ENCODE assay signal across 12 cellular contexts in genomic region chr19:8576273-8576993, GRCh38. TPM values are rescaled to one million over a fixed set of nuclear protein-coding genes. Genes with fewer than 3 reads are reported as not detected.
A peak's percentile ranks its signal among the peaks of the same experiment; 100 is the strongest.
DNase-seq lines count a peak whose midpoint lies in the region; ATAC-seq and TF ChIP-seq lines count a peak whose summit lies in the region.
"Had no signal": no experiment of that assay in that cellular context is flagged by ENCODE, and none has a peak within 500 bp of the region (broad histone marks: within the 10 kb centered on the region; RNA-seq: fewer than 3 reads in every experiment).

No MANE protein-coding gene starts in this region.

- H3K9ac ChIP-seq in Loucy (ENCODE audit: low read depth, low read length, poor library complexity, severe bottlenecking) = peak overlapping the region; percentile 93

- peaks cover 57% of the 10 kb centered on the region for H3K4me1 Mint-ChIP-seq in activated T-cell treated with anti-CD3 and anti-CD28 coated beads, Interleukin-2, amount 50 U/mL, for 72 hours (ENCODE audit: low read depth)
- H3K4me1 Mint-ChIP-seq in memory B cell = peaks cover 47% of the 10 kb centered on the region

- no peak overlapping the region for H2AFZ ChIP-seq in Loucy (ENCODE audit: low read length)

- H3K36me3 Mint-ChIP-seq in activated T-cell treated with anti-CD3 and anti-CD28 coated beads, Interleukin-2, amount 50 U/mL, for 72 hours (ENCODE audit: insufficient read depth in 2 of 2) = peaks cover 0 to 1% of the 10 kb centered on the region in 2 donors
- peaks cover 16% of the 10 kb centered on the region for H3K36me3 Mint-ChIP-seq in memory B cell

- H3K4me1 ChIP-seq in Loucy (ENCODE audit: insufficient read depth, low read length, poor library complexity, severe bottlenecking) = peaks cover 75% of the 10 kb centered on the region
- H3K4me1 ChIP-seq: prostate gland had no signal

- H3K27me3 Mint-ChIP-seq in activated T-cell treated with anti-CD3 and anti-CD28 coated beads, Interleukin-2, amount 50 U/mL, for 72 hours (ENCODE audit: low read depth) = peaks cover 6% of the 10 kb centered on the region
- no peaks in the 10 kb centered on the region for H3K27me3 Mint-ChIP-seq in memory B cell

- peak overlapping the region; percentile 89 to 92 for H3K4me3 Mint-ChIP-seq in activated T-cell treated with anti-CD3 and anti-CD28 coated beads, Interleukin-2, amount 50 U/mL, for 72 hours
- H3K4me3 Mint-ChIP-seq in memory B cell = peak overlapping the region; percentile 89

- H3K36me3 ChIP-seq in Loucy (ENCODE audit: insufficient read depth, low read length) = no peaks in the 10 kb centered on the region
- H3K36me3 ChIP-seq: prostate gland had no signal

- no peaks in the 10 kb centered on the region for H3K9me3 ChIP-seq in Loucy (ENCODE audit: insufficient read depth, low read depth, low read length)
- H3K9me3 ChIP-seq: prostate gland had no signal

- no peak for TF ChIP-seq CTCF in Loucy (conservative IDR thresholded peaks at IDR 0.05; ENCODE audit: low read length)

- H3K4me3 ChIP-seq in Loucy (ENCODE audit: low read length, poor library complexity, severe bottlenecking) = peak overlapping the region; percentile 90

- ATAC-seq in activated T-cell treated with anti-CD3 and anti-CD28 coated beads, Interleukin-2, amount 50 U/mL, for 72 hours (replicated peaks in 1 of 2) = peak; percentile 48 to 57
- ATAC-seq in memory B cell (ENCODE audit: low read depth) (peak; percentile 40), HG02798 (IDR thresholded peaks at IDR 0.05; ENCODE audit: poor library complexity, unreplicated experiment) (no peak)

- H3K27ac Mint-ChIP-seq in activated T-cell treated with anti-CD3 and anti-CD28 coated beads, Interleukin-2, amount 50 U/mL, for 72 hours = peak overlapping the region; percentile 60
- peak overlapping the region; percentile 91 for H3K27ac Mint-ChIP-seq in memory B cell

- no peaks in the 10 kb centered on the region for H4K20me1 ChIP-seq in Loucy (ENCODE audit: insufficient read depth, low read length, poor library complexity, severe bottlenecking)

- DNase-seq in AML-193 (lab: John Stamatoyannopoulos, UW) (peak; percentile 63 to 66), memory B cell (ENCODE audit: low spot score in 2 of 2) (no peak), NCI-H2227 treated with DMSO at 0.1 percent for 48 hours (lab: John Stamatoyannopoulos, UW) (no peak), NCI-H2081 treated with DMSO at 0.1 percent for 48 hours (lab: John Stamatoyannopoulos, UW) (no peak), NCI-H69 (lab: John Stamatoyannopoulos, UW) (no peak)
- DNase-seq in activated T-cell treated with anti-CD3 and anti-CD28 coated beads, Interleukin-2, amount 50 U/mL, for 72 hours = peak; percentile 29 to 42
- DNase-seq: Calu3, NCI-H1417 treated with DMSO at 0.1 percent for 48 hours had no signal

- H3K9me3 Mint-ChIP-seq in activated T-cell treated with anti-CD3 and anti-CD28 coated beads, Interleukin-2, amount 50 U/mL, for 72 hours = no peaks in the 10 kb centered on the region
- H3K9me3 Mint-ChIP-seq in memory B cell = peaks cover 7% of the 10 kb centered on the region

- peaks cover 58% of the 10 kb centered on the region for H3K79me2 ChIP-seq in Loucy (ENCODE audit: insufficient read depth, low read length)

- H3K27me3 ChIP-seq in Loucy (ENCODE audit: insufficient read depth, low read length, poor library complexity, severe bottlenecking) = no peaks in the 10 kb centered on the region

- no peaks in the 10 kb centered on the region for H3K9me2 ChIP-seq in Loucy (replicated peaks; ENCODE audit: low read depth, low read length)

- no peaks in the 10 kb centered on the region; the same call in 1 of the 2 replicates for H3F3A ChIP-seq in Loucy (ENCODE audit: low read depth)

- peak overlapping the region; percentile 97 for H3K4me2 ChIP-seq in Loucy (ENCODE audit: low read depth, low read length, poor library complexity, severe bottlenecking)

RNA-seq across cellular contexts. Expression of gene MYO1F, which starts 0.8 kb away (rescaled TPM):
- 10 to 100 TPM; 23.3 to 54.1 TPM for total RNA-seq in activated T-cell treated with anti-CD3 and anti-CD28 coated beads, Interleukin-2, amount 50 U/mL, for 72 hours
- total RNA-seq: Calu3 had no signal

RNA-seq across cellular contexts. Expression of gene ADAMTS10, which starts 34.1 kb away (rescaled TPM):
- 1 to 10 TPM; 7.3 to 9.6 TPM for total RNA-seq in activated T-cell treated with anti-CD3 and anti-CD28 coated beads, Interleukin-2, amount 50 U/mL, for 72 hours
- total RNA-seq: Calu3 had no signal

RNA-seq across cellular contexts. Expression of gene NFILZ, which starts 54.0 kb away (rescaled TPM):
- total RNA-seq in activated T-cell treated with anti-CD3 and anti-CD28 coated beads, Interleukin-2, amount 50 U/mL, for 72 hours = not detected
- total RNA-seq: activated CD8-positive, alpha-beta memory T cell treated with anti-CD3 and anti-CD28 coated beads for 36 hours; Calu3; prostate gland had no signal

Comparison
In these comparisons a context has a peak if more than half of its experiments do, and no peak if none do; other contexts are left out.
1. DNase-seq: peak in AML-193 (2 of 2) and activated T-cell treated with anti-CD3 and anti-CD28 coated beads, Interleukin-2, amount 50 U/mL, for 72 hours (2 of 2); none in memory B cell (0 of 2), NCI-H2227 treated with DMSO at 0.1 percent for 48 hours (single experiment), NCI-H2081 treated with DMSO at 0.1 percent for 48 hours (single experiment) and NCI-H69 (single experiment).